In genomic region chr10:91369978-91370589, GRCh38 we compare ENCODE assay signal across 7 cellular contexts. TPM values are rescaled to one million over a fixed set of nuclear protein-coding genes. Genes with fewer than 3 reads are reported as not detected.
A peak's percentile ranks its signal among the peaks of the same experiment; 100 is the strongest.
DNase-seq lines count a peak whose midpoint lies in the region; ATAC-seq and TF ChIP-seq lines count a peak whose summit lies in the region.
"Not testable (repeated sequence)": the region's sequence is repeated elsewhere in the genome, so short reads cannot be mapped to it uniquely, and the experiment has no call there.

No MANE protein-coding gene starts in this region.

- not testable (repeated sequence) for H3K27ac Mint-ChIP-seq in memory B cell

- POLR2A ChIA-PET in HEK293T (lab: Yijun Ruan, JAX) = not testable (repeated sequence)

- TF ChIP-seq CTCF in cardiac fibroblast (IDR thresholded peaks at IDR 0.05; ENCODE audit: low read depth, low read length) = peak; percentile 62
- peak in 3 of 4 experiments; percentile 37 to 53 (median 52) for TF ChIP-seq CTCF in gastroesophageal sphincter (IDR thresholded peaks at IDR 0.05)

- not testable (repeated sequence) for H3K4me3 Mint-ChIP-seq in memory B cell

- TF ChIP-seq POLR2A in gastroesophageal sphincter (IDR thresholded peaks at IDR 0.05) = not testable (repeated sequence)

- not testable (repeated sequence) for H3K27ac ChIP-seq in gastroesophageal sphincter

- not testable (repeated sequence) for H3K27me3 Mint-ChIP-seq in memory B cell

- H3K36me3 Mint-ChIP-seq in memory B cell = not testable (repeated sequence)

- WGBS in gastroesophageal sphincter (ENCODE audit: low coverage in 1 of 2), 2 donors = 89 to 96% methylated on average over 4 to 6 of the region's 6 CpGs

- not testable (repeated sequence) for H3K36me3 ChIP-seq in gastroesophageal sphincter

- DNase-seq in DMS53 treated with DMSO at 0.1 percent for 48 hours (lab: John Stamatoyannopoulos, UW; ENCODE audit: unreplicated experiment) = peak; percentile 10
- peak; percentile 40 for DNase-seq in HEK293T (ENCODE audit: extremely low spot score)
- peak; percentile 26 for DNase-seq in NCI-H1105 treated with DMSO at 0.1 percent for 48 hours (lab: John Stamatoyannopoulos, UW)
- peak; percentile 17 for DNase-seq in SKM-1 treated with dmso at 0.1 percent for 144 hours (lab: John Stamatoyannopoulos, UW; ENCODE audit: unreplicated experiment)
- peak; percentile 67 to 71 for DNase-seq in cardiac fibroblast (ENCODE audit: low read depth in 2 of 2)
- not testable (repeated sequence) for DNase-seq in memory B cell (ENCODE audit: low spot score in 2 of 2)

- not testable (repeated sequence) for ATAC-seq in gastroesophageal sphincter
- ATAC-seq in memory B cell (ENCODE audit: low read depth) = peak; percentile 39

- H3K4me1 ChIP-seq in gastroesophageal sphincter = not testable (repeated sequence)

- not testable (repeated sequence) for H3K4me1 Mint-ChIP-seq in memory B cell

- not testable (repeated sequence) for H3K4me3 ChIP-seq in cardiac fibroblast (replicated peaks in 1 of 2; ENCODE audit: low read depth in 2 of 2, low read length in 2 of 2); gastroesophageal sphincter

- TF ChIP-seq EP300 in gastroesophageal sphincter (IDR thresholded peaks at IDR 0.05) = not testable (repeated sequence)

- CTCF ChIA-PET in HEK293T (lab: Yijun Ruan, JAX) = interaction anchor here (1.5 kb wide), 1 partner anchor 71 kb away, joined by 6 read pairs; no protein-coding TSS in a partner anchor

- not testable (repeated sequence) for H3K9me3 Mint-ChIP-seq in memory B cell

- H3K9me3 ChIP-seq in gastroesophageal sphincter = peaks cover 0 to 22% (median 0%) of the 10 kb centered on the region in 3 donors

- not testable (repeated sequence) for H3K27me3 ChIP-seq in gastroesophageal sphincter

RNA-seq across cellular contexts. Expression of gene HECTD2, which starts 40.1 kb away (rescaled TPM):
- 10 to 100 TPM; 20.6 to 41.9 (median 25.8) TPM for total RNA-seq in gastroesophageal sphincter
